8 cellular contexts compared by ENCODE assay signal in genomic region chr12:123365141-123365917, GRCh38. TPM values are rescaled to one million over a fixed set of nuclear protein-coding genes. Genes with fewer than 3 reads are reported as not detected.
DNase-seq lines count a peak whose midpoint lies in the region; ATAC-seq and TF ChIP-seq lines count a peak whose summit lies in the region.

No MANE protein-coding gene starts in this region.

- no peaks in the 10 kb centered on the region for H3K9me3 ChIP-seq in CD4-positive, alpha-beta T cell (ENCODE audit: control insufficient read depth, low read length)

- H3K36me3 Mint-ChIP-seq in CD4-positive, alpha-beta T cell (ENCODE audit: low read depth): peaks cover 20% of the 10 kb centered on the region

- no peaks in the 10 kb centered on the region for H3K9me3 Mint-ChIP-seq in CD4-positive, alpha-beta T cell

- CTCF ChIA-PET in CD4-positive, alpha-beta T cell (lab: Charles Lee): interaction anchor here (0.6 to 2.7 kb wide), 34 partner anchors 9 to 347 kb away, joined by 3 to 29 read pairs (median 4); partner anchors contain the start of genes ATP6V0A2, DDX55, KMT5A and MPHOSPH9

- POLR2A ChIA-PET in CD4-positive, alpha-beta T cell (lab: Charles Lee): interaction anchor here (0.5 to 3.5 kb wide), 33 partner anchors 10 to 1140 kb away, joined by 3 to 52 read pairs (median 5); partner anchors contain the start of genes ABCB9, ATP6V0A2, DDX55 and DIABLO

- peak overlapping the region; percentile 89 for H3K4me3 Mint-ChIP-seq in CD4-positive, alpha-beta T cell

- H3K4me1 Mint-ChIP-seq in CD4-positive, alpha-beta T cell (ENCODE audit: low read depth): peaks cover 24% of the 10 kb centered on the region

- 1% methylated on average over 32 to 38 of the region's 50 CpGs for WGBS in lower leg skin, 2 donors

- TF ChIP-seq CTCF in CD4-positive, alpha-beta T cell (IDR thresholded peaks at IDR 0.05): peak; percentile 85
- peak; percentile 31 to 82 (median 71) for TF ChIP-seq CTCF in dorsolateral prefrontal cortex (IDR thresholded peaks at IDR 0.05 in 54 of 56, conservative IDR thresholded peaks at IDR 0.05 in 2 of 56; ENCODE audit: low read depth in 1 of 56, partially characterized antibody in 56 of 56)
- peak in 1 of 3 donors; percentile 41 for TF ChIP-seq CTCF in lower leg skin (IDR thresholded peaks at IDR 0.05)

- peak overlapping the region; percentile 93 for H3K27ac ChIP-seq in CD4-positive, alpha-beta T cell (ENCODE audit: low read depth, low read length)
- H3K27ac ChIP-seq in dorsolateral prefrontal cortex: peak overlapping the region; percentile 76 to 99 (median 97)

- peak overlapping the region; percentile 88 for H3K27ac Mint-ChIP-seq in CD4-positive, alpha-beta T cell

- intact Hi-C loops in CD4-positive, alpha-beta T cell (cut with DNase I, micrococcal nuclease): loop anchor here (1.0 to 10.0 kb wide), 5 partner anchors 19 to 349 kb away; partner anchors contain the start of genes ATP6V0A2 (in 1 of the 2), CDK2AP1 (in 1 of the 2), KMT5A (in 1 of the 2) and TMED2 (in 1 of the 2)
- intact Hi-C loops in dorsolateral prefrontal cortex (cut with DNase I): loop anchor here (1.0 to 10.0 kb wide), 8 partner anchors 18 to 613 kb away; partner anchors contain the start of genes CDK2AP1 (in 1 of the 2), DENR (in 1 of the 2), KMT5A (in 1 of the 2) and MPHOSPH9 (in 1 of the 2)
- intact Hi-C loops in lower leg skin (cut with DNase I; ENCODE audit: low total_unique reads): no loop called here

- no peaks in the 10 kb centered on the region for H3K27me3 Mint-ChIP-seq in CD4-positive, alpha-beta T cell

- peak overlapping the region; percentile 56 to 97 (median 87) for H3K4me3 ChIP-seq in dorsolateral prefrontal cortex
- H3K4me3 ChIP-seq in lower leg skin (ENCODE audit: low read depth, poor library complexity, severe bottlenecking): peak overlapping the region; percentile 27

- DNase-seq in CD4-positive, alpha-beta T cell: peak; percentile 69 to 98 (median 96)
- DNase-seq in NCI-H748 treated with DMSO at 0.1 percent for 48 hours (lab: John Stamatoyannopoulos, UW) (peak; percentile 96), dorsolateral prefrontal cortex (peak; percentile 94 to 97 (median 97)), lower leg skin (ENCODE audit: low spot score in 2 of 2) (peak; percentile 98 to 99)
- DNase-seq in activated CD4-positive, alpha-beta T cell treated with anti-CD3 and anti-CD28 coated beads, Interleukin-2, amount 50 U/mL, for 48 hours: peak; percentile 96
- peak; percentile 92 to 96 for DNase-seq in stimulated activated CD4-positive, alpha-beta T cell treated with anti-CD3 and anti-CD28 coated beads, Interleukin-4, amount 100 ng/mL, for 48 hours (ENCODE audit: low read depth in 2 of 2)

- ATAC-seq in CD4-positive, alpha-beta T cell (ENCODE audit: poor library complexity): peak; percentile 75
- ATAC-seq in GM19395 (IDR thresholded peaks at IDR 0.05; ENCODE audit: unreplicated experiment) (peak; percentile 74), HG03565 (IDR thresholded peaks at IDR 0.05; ENCODE audit: unreplicated experiment) (peak; percentile 55)

- no peaks in the 10 kb centered on the region for H3K27me3 ChIP-seq in CD4-positive, alpha-beta T cell (ENCODE audit: control insufficient read depth, insufficient read depth, low read length)
- H3K27me3 ChIP-seq in dorsolateral prefrontal cortex: no peaks in the 10 kb centered on the region

- no peak for TF ChIP-seq POLR2A in lower leg skin (IDR thresholded peaks at IDR 0.05)

RNA-seq across cellular contexts. Expression of gene SBNO1, which starts 0.7 kb away (rescaled TPM):
- 10 to 100 TPM; 21.3 to 21.9 TPM for total RNA-seq in CD4-positive, alpha-beta T cell
- total RNA-seq in dorsolateral prefrontal cortex: 10 to 100 TPM; 29.4 to 70.1 (median 50.1) TPM
- 10 to 100 TPM; 18.6 to 22.3 (median 20.8) TPM for total RNA-seq in lower leg skin

RNA-seq across cellular contexts. Expression of gene KMT5A, which starts 18.6 kb away (rescaled TPM):
- 10 to 100 TPM; 28.3 to 30.9 TPM for total RNA-seq in CD4-positive, alpha-beta T cell
- total RNA-seq in dorsolateral prefrontal cortex: 10 to 100 TPM; 23.6 to 63.9 (median 38.0) TPM
- 10 to 100 TPM; 49.3 to 69.3 (median 62.5) TPM for total RNA-seq in lower leg skin

Comparison
In these comparisons a context has a peak if more than half of its experiments do, and no peak if none do; other contexts are left out.
1. Peak in every context shown above with its lines: DNase-seq, ATAC-seq, H3K4me3 ChIP-seq and H3K27ac ChIP-seq.